Comparison of ENCODE assay signal across 8 cellular contexts in genomic region chr21:41112740-41113692, GRCh38. TPM values are rescaled to one million over a fixed set of nuclear protein-coding genes. Genes with fewer than 3 reads are reported as not detected.
DNase-seq lines count a peak whose midpoint lies in the region; ATAC-seq, FAIRE-seq and TF ChIP-seq lines count a peak whose summit lies in the region.

No MANE protein-coding gene starts in this region.

- TF ChIP-seq CTCF in A549 (IDR thresholded peaks at IDR 0.05): no peak
- no peak for TF ChIP-seq CTCF in GM23338 (conservative IDR thresholded peaks at IDR 0.05; ENCODE audit: low read depth in 2 of 2)
- no peak for TF ChIP-seq CTCF in thyroid gland (IDR thresholded peaks at IDR 0.05)

- H3K36me3 ChIP-seq in GM23338 (ENCODE audit: insufficient read depth) (no peaks in the 10 kb centered on the region), thyroid gland (no peaks in the 10 kb centered on the region)

- peaks cover 9% of the 10 kb centered on the region; the same call in 2 of the 3 replicates for H3K4me1 Mint-ChIP-seq in GM23338
- H3K4me1 Mint-ChIP-seq in activated T-helper 17 cell treated with anti-CD3 and anti-CD28 coated beads, Interleukin-2, amount 50 U/mL, for 72 hours: peaks cover 12% of the 10 kb centered on the region

- TF ChIP-seq EP300 in A549 (IDR thresholded peaks at IDR 0.05): no peak

- POLR2A ChIA-PET in A549 (lab: Yijun Ruan, JAX): no interaction called here

- no peak for FAIRE-seq in A549 (lab: Jason Lieb, UNC)

- H3K27ac ChIP-seq in A549: no peak overlapping the region
- H3K27ac ChIP-seq in GM23338 (ENCODE audit: low read depth): no peak overlapping the region
- no peak overlapping the region for H3K27ac ChIP-seq in thyroid gland

- no peaks in the 10 kb centered on the region for H3K9me3 ChIP-seq in A549
- H3K9me3 ChIP-seq in thyroid gland: no peaks in the 10 kb centered on the region

- TF ChIP-seq RAD21 in A549 (conservative IDR thresholded peaks at IDR 0.05 in 1 of 2, IDR thresholded peaks at IDR 0.05 in 1 of 2): no peak

- no peaks in the 10 kb centered on the region for H3K79me2 ChIP-seq in GM23338 (replicated peaks; ENCODE audit: insufficient read depth)

- H4K20me1 ChIP-seq in GM23338 (replicated peaks; ENCODE audit: insufficient read depth): no peaks in the 10 kb centered on the region

- no peak for DNase-seq in A549 (ENCODE audit: low read depth in 1 of 2, low spot score in 1 of 2)
- DNase-seq in GM23338 (ENCODE audit: low spot score): peak; percentile 11
- DNase-seq in inferior parietal cortex (ENCODE audit: extremely low spot score): peak; percentile 7
- DNase-seq in thyroid gland: peak; percentile 24 to 39
- DNase-seq in effector CD8-positive, alpha-beta T cell (lab: John Stamatoyannopoulos, UW): no peak
- DNase-seq in germinal center (ENCODE audit: low spot score): no peak
- DNase-seq in activated CD4-positive, CD25-positive, alpha-beta regulatory T cell (lab: John Stamatoyannopoulos, UW): no peak

- H3K36me3 Mint-ChIP-seq in GM23338 (ENCODE audit: low read depth): peaks cover 9% of the 10 kb centered on the region
- H3K36me3 Mint-ChIP-seq in activated T-helper 17 cell treated with anti-CD3 and anti-CD28 coated beads, Interleukin-2, amount 50 U/mL, for 72 hours (ENCODE audit: low read depth): no peaks in the 10 kb centered on the region

- H3K4me3 Mint-ChIP-seq in GM23338: no peak overlapping the region
- peak overlapping the region; percentile 59 for H3K4me3 Mint-ChIP-seq in activated T-helper 17 cell treated with anti-CD3 and anti-CD28 coated beads, Interleukin-2, amount 50 U/mL, for 72 hours

- CTCF ChIA-PET in A549 (lab: Yijun Ruan, JAX): interaction anchor here (1.7 kb wide), 1 partner anchor 11 kb away, joined by 6 read pairs; no protein-coding TSS in a partner anchor

- intact Hi-C loops in thyroid gland (cut with DNase I): no loop called here

- no peak overlapping the region for H3K27ac Mint-ChIP-seq in GM23338
- peak overlapping the region; percentile 29 for H3K27ac Mint-ChIP-seq in activated T-helper 17 cell treated with anti-CD3 and anti-CD28 coated beads, Interleukin-2, amount 50 U/mL, for 72 hours

- no peaks in the 10 kb centered on the region for H3K9me2 ChIP-seq in GM23338 (ENCODE audit: insufficient read depth)

- peak overlapping the region; percentile 63; the same call in 1 of the 2 replicates for H2AFZ ChIP-seq in GM23338

- H3K4me2 ChIP-seq in A549: peak overlapping the region; percentile 37; the same call in 2 of the 3 replicates
- H3K4me2 ChIP-seq in GM23338: no peak overlapping the region

- H3K4me3 ChIP-seq in A549 (no peak overlapping the region), GM23338 (no peak overlapping the region), thyroid gland (replicated peaks in 1 of 3) (peak overlapping the region in 1 of 3 donors; percentile 4)

- ATAC-seq in A549 (peak in 1 of 2 experiments; percentile 62; a peak in 1 of 6 replicates), GM23338 (peak; percentile 69)
- peak; percentile 23 for ATAC-seq in activated T-helper 17 cell treated with anti-CD3 and anti-CD28 coated beads, Interleukin-2, amount 50 U/mL, for 72 hours (replicated peaks)

- peaks cover 11% of the 10 kb centered on the region for H3K27me3 Mint-ChIP-seq in GM23338 (ENCODE audit: insufficient read depth, low read depth, poor library complexity)
- peaks cover 7% of the 10 kb centered on the region for H3K27me3 Mint-ChIP-seq in activated T-helper 17 cell treated with anti-CD3 and anti-CD28 coated beads, Interleukin-2, amount 50 U/mL, for 72 hours

- H3K9me3 Mint-ChIP-seq in GM23338: peaks cover 82% of the 10 kb centered on the region
- peaks cover 3% of the 10 kb centered on the region for H3K9me3 Mint-ChIP-seq in activated T-helper 17 cell treated with anti-CD3 and anti-CD28 coated beads, Interleukin-2, amount 50 U/mL, for 72 hours

- TF ChIP-seq POLR2A in A549 (IDR thresholded peaks at IDR 0.05; ENCODE audit: low read length): no peak
- TF ChIP-seq POLR2A in thyroid gland (IDR thresholded peaks at IDR 0.05): no peak

- 15% methylated on average over 12 of the region's 14 CpGs for WGBS in A549 (ENCODE audit: missing lambda C conversion rate)
- WGBS in thyroid gland, 2 donors: 27 to 30% methylated on average over 14 of the region's 14 CpGs

- H3K4me1 ChIP-seq in A549 (no peaks in the 10 kb centered on the region), GM23338 (ENCODE audit: insufficient read depth) (no peaks in the 10 kb centered on the region), thyroid gland (peaks cover 6 to 8% of the 10 kb centered on the region in 2 donors)

- H3F3A ChIP-seq in GM23338 (replicated peaks; ENCODE audit: low read depth): no peaks in the 10 kb centered on the region

- H3K27me3 ChIP-seq in GM23338 (ENCODE audit: insufficient read depth) (no peaks in the 10 kb centered on the region), thyroid gland (no peaks in the 10 kb centered on the region)

TF ChIP-seq in A549, 52 proteins besides CTCF, POLR2A, EP300 and RAD21 (continues in another document):
- TF ChIP-seq FOSB (CRISPR knock-in tag; IDR thresholded peaks at IDR 0.05) (no peak), PBX3 (IDR thresholded peaks at IDR 0.05) (no peak), HOXB5 (CRISPR knock-in tag; IDR thresholded peaks at IDR 0.05) (no peak), POLR2AphosphoS2 (conservative IDR thresholded peaks at IDR 0.05; ENCODE audit: low read length) (no peak), ZFP36 (IDR thresholded peaks at IDR 0.05; ENCODE audit: borderline replicate concordance, partially characterized antibody) (no peak), RNF2 (IDR thresholded peaks at IDR 0.05; ENCODE audit: borderline replicate concordance, low read depth) (no peak), EHMT2 (IDR thresholded peaks at IDR 0.05; ENCODE audit: low read depth) (no peak), RCOR1 (IDR thresholded peaks at IDR 0.05; ENCODE audit: low read depth, low read length) (no peak), HOXA7 (CRISPR knock-in tag; IDR thresholded peaks at IDR 0.05) (no peak), HDAC2 (IDR thresholded peaks at IDR 0.05) (no peak), MAFK (IDR thresholded peaks at IDR 0.05; ENCODE audit: partially characterized antibody) (no peak), EHF (CRISPR knock-in tag; IDR thresholded peaks at IDR 0.05) (no peak), ZSCAN20 (CRISPR knock-in tag; IDR thresholded peaks at IDR 0.05) (no peak), PHF8 (IDR thresholded peaks at IDR 0.05; ENCODE audit: borderline replicate concordance, low read depth) (no peak)

TF ChIP-seq in GM23338, 12 proteins besides CTCF, POLR2A, EP300 and RAD21 (continues in another document):
- no peak for TF ChIP-seq STAT1 (IDR thresholded peaks at IDR 0.05; ENCODE audit: unreplicated experiment)

RNA-seq across cellular contexts. Expression of gene BACE2, which starts 54.9 kb away (rescaled TPM):
- polyA plus RNA-seq in A549 (2011; rRNA removed) (23.7 and 26.0 TPM in 2 replicates), A549 (2017; fragmentation: RNase III; extraction: RNeasy Plus Mini Kit Qiagen cat#74134 plus additional on column Dnase treatment) (15.2 to 17.1 TPM (median 16.2 TPM) in 3 replicates), GM23338 (2016; fragmentation: Nextera tagmentation; extraction: Ambion mirVana) (3.5 and 4.1 TPM in 2 replicates)
- polyA plus RNA-seq in A549 (2012; cell fraction: cytosol; rRNA removed): 18.0 and 20.2 TPM in 2 replicates
- 18.7 and 20.1 TPM in 2 replicates for polyA plus RNA-seq in A549 (2012; cell fraction: nucleus; rRNA removed)
- polyA minus RNA-seq in A549 (2011; rRNA and poly(A)+ RNA removed): 18.6 and 20.9 TPM in 2 replicates
- total RNA-seq in GM23338 (2014; rRNA removed; shearing (Covaris generic)): 6.8 and 7.9 TPM in 2 replicates
- total RNA-seq in activated T-helper 17 cell treated with anti-CD3 and anti-CD28 coated beads, Interleukin-2, amount 50 U/mL, for 72 hours: under 1 TPM in 1 of 2 donors, not detected in 1; 0.52 TPM
- total RNA-seq in thyroid gland: 10 to 100 TPM; 59.0 to 89.1 (median 68.1) TPM

Comparison
In these comparisons a context has a peak if more than half of its experiments do, and no peak if none do; other contexts are left out.
1. DNase-seq: peak in GM23338 (single experiment), inferior parietal cortex (single experiment) and thyroid gland (2 of 2); none in A549 (0 of 2), effector CD8-positive, alpha-beta T cell (single experiment), germinal center (single experiment) and activated CD4-positive, CD25-positive, alpha-beta regulatory T cell (0 of 4).